ENCODE assay signal across 8 cellular contexts in genomic region chr12:8033153-8034044, GRCh38. TPM values are rescaled to one million over a fixed set of nuclear protein-coding genes. Genes with fewer than 3 reads are reported as not detected.
DNase-seq lines count a peak whose midpoint lies in the region; ATAC-seq and TF ChIP-seq lines count a peak whose summit lies in the region.

No MANE protein-coding gene starts in this region.

- H3K9me3 ChIP-seq in SK-N-SH (no peaks in the 10 kb centered on the region), body of pancreas (no peaks in the 10 kb centered on the region), gastrocnemius medialis (no peaks in the 10 kb centered on the region)

- POLR2A ChIA-PET in SK-N-SH (lab: Yijun Ruan, JAX) = no interaction called here

- TF ChIP-seq CTCF in SK-N-SH (IDR thresholded peaks at IDR 0.05) (no peak), body of pancreas (IDR thresholded peaks at IDR 0.05) (no peak), gastrocnemius medialis (IDR thresholded peaks at IDR 0.05 in 4 of 5, conservative IDR thresholded peaks at IDR 0.05 in 1 of 5) (no peak)

- H3K79me2 ChIP-seq in SK-N-SH (ENCODE audit: insufficient read depth) = peaks cover 51% of the 10 kb centered on the region

- no peak for TF ChIP-seq EP300 in SK-N-SH (IDR thresholded peaks at IDR 0.05; ENCODE audit: borderline replicate concordance in 1 of 2, low read depth in 1 of 2, low read length in 1 of 2)

- TF ChIP-seq RAD21 in SK-N-SH (IDR thresholded peaks at IDR 0.05; ENCODE audit: low read length) = no peak

- peaks cover 22% of the 10 kb centered on the region for H4K20me1 ChIP-seq in SK-N-SH (ENCODE audit: insufficient read depth)

- CTCF ChIA-PET in SK-N-SH (lab: Yijun Ruan, JAX) = interaction anchor here (1.0 to 6.3 kb wide), 3 partner anchors 12 to 53 kb away, joined by 3 to 41 read pairs (median 16); no protein-coding TSS in a partner anchor

- H3K9me2 ChIP-seq in SK-N-SH = no peaks in the 10 kb centered on the region

- peaks cover 14% of the 10 kb centered on the region for H3F3A ChIP-seq in SK-N-SH (replicated peaks; ENCODE audit: insufficient read depth)

- H3K4me1 ChIP-seq in SK-N-SH (ENCODE audit: control insufficient read depth in 1 of 2, insufficient read depth in 2 of 2, low read depth in 1 of 2, low read length in 1 of 2) = peaks cover 30 to 32% of the 10 kb centered on the region in 2 experiments
- peaks cover 58% of the 10 kb centered on the region for H3K4me1 ChIP-seq in body of pancreas
- peaks cover 54 to 55% of the 10 kb centered on the region in 2 donors for H3K4me1 ChIP-seq in gastrocnemius medialis

- H3K27ac ChIP-seq in SK-N-SH (ENCODE audit: low read depth in 2 of 2, low read length in 1 of 2) (peak overlapping the region; percentile 31 to 63; a peak in 2 of 4 replicates), body of pancreas (peak overlapping the region; percentile 78 to 94 (median 93)), gastrocnemius medialis (peak overlapping the region; percentile 89 to 98 (median 95))

- H3K4me3 ChIP-seq in SK-N-SH (ENCODE audit: low read depth in 2 of 2, low read length in 1 of 2) (peak overlapping the region; percentile 85 to 89), body of pancreas (peak overlapping the region; percentile 50 to 79), iPS-11a (ENCODE audit: low read depth, low read length) (peak overlapping the region; percentile 79), gastrocnemius medialis (peak overlapping the region; percentile 66 to 99 (median 88))

- 21% methylated on average over 16 of the region's 17 CpGs for WGBS in SK-N-SH (ENCODE audit: low lambda C conversion rate)
- WGBS in body of pancreas, 2 donors = 0 to 4% methylated on average over 14 to 17 of the region's 17 CpGs

- peak; percentile 78 for DNase-seq in activated effector memory CD4-positive, alpha-beta T cell treated with anti-CD3 and anti-CD28 coated beads, Interleukin-2, amount 50 U/mL, for 16 hours
- DNase-seq in activated effector memory CD4-positive, alpha-beta T cell treated with Interleukin-2 at 50 U/mL for 16 hours = no peak
- DNase-seq in SK-N-SH (peak; percentile 74), body of pancreas (peak; percentile 29 to 61 (median 42)), gastrocnemius medialis (peak; percentile 46 to 54), pons (ENCODE audit: low spot score) (no peak)

- intact Hi-C loops in body of pancreas (cut with DNase I) (no loop called here), gastrocnemius medialis (cut with DNase I; ENCODE audit: low total_unique reads) (loop anchor here (10.0 kb wide), 1 partner anchor 211 kb away; no protein-coding TSS in a partner anchor)

- peak overlapping the region; percentile 90 for H3K9ac ChIP-seq in SK-N-SH

- peak overlapping the region; percentile 84; the same call in 1 of the 2 replicates for H2AFZ ChIP-seq in SK-N-SH (ENCODE audit: low read depth)

- TF ChIP-seq POLR2A in body of pancreas (IDR thresholded peaks at IDR 0.05) (no peak), gastrocnemius medialis (IDR thresholded peaks at IDR 0.05) (peak; percentile 36 to 50)

- peak overlapping the region; percentile 91 for H3K4me2 ChIP-seq in SK-N-SH

- H3K36me3 ChIP-seq in SK-N-SH (replicated peaks in 1 of 2; ENCODE audit: control insufficient read depth in 1 of 2, insufficient read depth in 2 of 2, low read length in 1 of 2) (no peaks in the 10 kb centered on the region), body of pancreas (replicated peaks in 1 of 2; ENCODE audit: insufficient read depth in 1 of 2, low read depth in 2 of 2) (no peaks in the 10 kb centered on the region), gastrocnemius medialis (no peaks in the 10 kb centered on the region)

- ATAC-seq in HG03521 (IDR thresholded peaks at IDR 0.05; ENCODE audit: unreplicated experiment) = peak; percentile 14
- peak; percentile 8 for ATAC-seq in body of pancreas
- peak; percentile 37 to 50 for ATAC-seq in gastrocnemius medialis

- H3K27me3 ChIP-seq in SK-N-SH (ENCODE audit: insufficient read depth) = no peaks in the 10 kb centered on the region
- H3K27me3 ChIP-seq in body of pancreas = no peaks in the 10 kb centered on the region
- no peaks in the 10 kb centered on the region for H3K27me3 ChIP-seq in gastrocnemius medialis

- in situ Hi-C loops in gastrocnemius medialis (cut with MboI; ENCODE audit: low sequenced_read_pairs in 4 of 4) = loop anchor here in 2 of 4 donors (25.0 kb wide), 1 partner anchor 846 kb away; the partner anchor contains the start of gene PEX5 (in 2 of the 2)

TF ChIP-seq in SK-N-SH, 30 proteins besides CTCF, POLR2A, EP300 and RAD21:
- TF ChIP-seq FOSL2 (IDR thresholded peaks at IDR 0.05; ENCODE audit: borderline replicate concordance, low read depth) (0 out of 2 replicates have a peak, but pooled peaks have one; percentile 5), JUND (IDR thresholded peaks at IDR 0.05) (0 out of 2 replicates have a peak, but pooled peaks have one; percentile 6), RFX5 (IDR thresholded peaks at IDR 0.05; ENCODE audit: low read length) (no peak)
TF ChIP-seq in SK-N-SH: peak in this region for 2.

RNA-seq across cellular contexts. Expression of gene FOXJ2, which starts 0.9 kb away (rescaled TPM):
- 3.0 and 3.4 TPM in 2 replicates for polyA plus RNA-seq in SK-N-SH (2012; rRNA removed)
- polyA plus RNA-seq in SK-N-SH (2012; cell fraction: cytosol; rRNA removed) = 3.1 and 3.4 TPM in 2 replicates
- 6.1 and 6.8 TPM in 2 replicates for polyA plus RNA-seq in SK-N-SH (2012; cell fraction: nucleus; rRNA removed)
- 10 to 100 TPM in 1 of 2 donors, 1 to 10 TPM in 1; 7.5 to 11.9 TPM for total RNA-seq in body of pancreas
- 10 to 100 TPM; 14.3 to 28.0 (median 22.8) TPM for total RNA-seq in gastrocnemius medialis

RNA-seq across cellular contexts. Expression of gene C3AR1, which starts 32.8 kb away (rescaled TPM):
- 1.4 and 1.6 TPM in 2 replicates for polyA plus RNA-seq in SK-N-SH (2012; rRNA removed)
- polyA plus RNA-seq in SK-N-SH (2012; cell fraction: cytosol; rRNA removed) = 1.1 and 1.3 TPM in 2 replicates
- 0.58 and 0.61 TPM in 2 replicates for polyA plus RNA-seq in SK-N-SH (2012; cell fraction: nucleus; rRNA removed)
- 1 to 10 TPM in 1 of 2 donors, under 1 TPM in 1; 0.66 to 3.9 TPM for total RNA-seq in body of pancreas
- 1 to 10 TPM in 3 of 4 donors, under 1 TPM in 1; 0.95 to 4.7 (median 2.4) TPM for total RNA-seq in gastrocnemius medialis

RNA-seq across cellular contexts. Expression of gene NECAP1, which starts 48.7 kb away (rescaled TPM):
- 28.6 and 34.0 TPM in 2 replicates for polyA plus RNA-seq in SK-N-SH (2012; rRNA removed)
- polyA plus RNA-seq in SK-N-SH (2012; cell fraction: cytosol; rRNA removed) = 24.0 and 25.7 TPM in 2 replicates
- polyA plus RNA-seq in SK-N-SH (2012; cell fraction: nucleus; rRNA removed) = 23.6 and 32.0 TPM in 2 replicates
- total RNA-seq in body of pancreas (10 to 100 TPM; 30.3 to 38.7 TPM), gastrocnemius medialis (10 to 100 TPM; 15.2 to 27.6 (median 15.8) TPM)

Comparison
In these comparisons a context has a peak if more than half of its experiments do, and no peak if none do; other contexts are left out.
1. DNase-seq: peak in activated effector memory CD4-positive, alpha-beta T cell treated with anti-CD3 and anti-CD28 coated beads, Interleukin-2, amount 50 U/mL, for 16 hours (single experiment), SK-N-SH (single experiment), body of pancreas (4 of 4) and gastrocnemius medialis (2 of 2); none in activated effector memory CD4-positive, alpha-beta T cell treated with Interleukin-2 at 50 U/mL for 16 hours (single experiment) and pons (single experiment).
2. POLR2A ChIP-seq: peak in gastrocnemius medialis (2 of 2); none in body of pancreas (0 of 3).
3. Peak in every context shown above with its lines, with median percentiles within 50 percentile points of each other: ATAC-seq, H3K27ac ChIP-seq and H3K4me3 ChIP-seq.